28 cellular contexts compared by ENCODE assay signal in genomic region chr2:168178925-168179324, GRCh38.
DNase-seq lines count a peak whose midpoint lies in the region; ATAC-seq lines count a peak whose summit lies in the region.
"Had no signal": no experiment of that assay in that cellular context is flagged by ENCODE, and none has a peak within 500 bp of the region (broad histone marks: within the 10 kb centered on the region; RNA-seq: fewer than 3 reads in every experiment).

No MANE protein-coding gene starts in this region.

- no peak overlapping the region for H4K8ac ChIP-seq in trophoblast cell (ENCODE audit: low read depth, low read length)

- H3K27ac ChIP-seq in trophoblast cell (ENCODE audit: low read depth, low read length): no peak overlapping the region
- H3K27ac ChIP-seq: breast epithelium, colonic mucosa, GM23248, heart left ventricle, sigmoid colon, transverse colon had no signal

- peak; percentile 22 for DNase-seq in DMS 273 (lab: John Stamatoyannopoulos, UW; ENCODE audit: unreplicated experiment)
- DNase-seq in DMS 273 treated with DMSO at 0.1 percent for 48 hours (lab: John Stamatoyannopoulos, UW): no peak
- peak; percentile 61 for DNase-seq in NCI-H69 (lab: John Stamatoyannopoulos, UW)
- no peak for DNase-seq in trophoblast cell
- no peak for DNase-seq in NCI-H2196 treated with DMSO at 0.1 percent for 48 hours (lab: John Stamatoyannopoulos, UW; ENCODE audit: unreplicated experiment)
- no peak for DNase-seq in kidney tubule cell (ENCODE audit: low spot score)
- DNase-seq: activated CD4-positive, alpha-beta T cell treated with anti-CD3 and anti-CD28 coated beads for 1 hour; activated CD8-positive, alpha-beta memory T cell treated with anti-CD3 and anti-CD28 coated beads, Interleukin-2, amount 50 U/mL, for 48 hours; activated CD8-positive, alpha-beta T cell treated with anti-CD3 and anti-CD28 coated beads for 36 hours; activated naive CD4-positive, alpha-beta T cell treated with anti-CD3 and anti-CD28 coated beads, Interleukin-2, amount 10 ng/mL, durations not matched to agents 7 days and 5 days; amygdala; colonic mucosa; effector memory CD8-positive, alpha-beta T cell; GM23248; heart left ventricle; left ventricle myocardium superior; NCI-H1092 treated with DMSO at 0.1 percent for 48 hours; NCI-H187 treated with DMSO at 0.1 percent for 48 hours; SHP77; sigmoid colon; stimulated activated CD4-positive, alpha-beta T cell treated with anti-CD3 and anti-CD28 coated beads, Interleukin-4, amount 100 ng/mL, for 24 hours; transverse colon had no signal

- no peak overlapping the region for H4K91ac ChIP-seq in trophoblast cell (ENCODE audit: low read depth, low read length)

- H2BK12ac ChIP-seq in trophoblast cell (ENCODE audit: low read length): peak overlapping the region; percentile 10

- no peak overlapping the region for H2BK120ac ChIP-seq in trophoblast cell (ENCODE audit: insufficient read depth, low read length, poor library complexity)

- H3K27me3 ChIP-seq in trophoblast cell (ENCODE audit: insufficient read depth, low read length): no peaks in the 10 kb centered on the region
- H3K27me3 ChIP-seq: breast epithelium, colonic mucosa, heart left ventricle, sigmoid colon, transverse colon had no signal

- no peak overlapping the region for H2AFZ ChIP-seq in trophoblast cell (ENCODE audit: insufficient read depth, low read length, poor library complexity)
- H2AFZ ChIP-seq: GM23248 had no signal

- no peak overlapping the region for H3K14ac ChIP-seq in trophoblast cell (ENCODE audit: low read length)

- H3K18ac ChIP-seq in trophoblast cell (ENCODE audit: low read length): no peak overlapping the region

- no peaks in the 10 kb centered on the region for H3K79me2 ChIP-seq in trophoblast cell (ENCODE audit: control insufficient read depth, insufficient read depth, low read length, poor library complexity)

- H2BK5ac ChIP-seq in trophoblast cell (ENCODE audit: low read depth, low read length, poor library complexity): no peak overlapping the region

- no peak overlapping the region for H3K4me3 ChIP-seq in trophoblast cell (ENCODE audit: low read depth, low read length)
- H3K4me3 ChIP-seq: breast epithelium, colonic mucosa, GM23248, heart left ventricle, K562, prostate gland, sigmoid colon, transverse colon had no signal

- no CpG with 5 or more reads among the region's 3 CpGs for WGBS in trophoblast cell (ENCODE audit: extremely low coverage, insufficient coverage, insufficient read length)

- no peak overlapping the region for H3K4me2 ChIP-seq in trophoblast cell (ENCODE audit: low read length)

- H4K12ac ChIP-seq in trophoblast cell (ENCODE audit: low read depth, low read length): no peak overlapping the region

- no peaks in the 10 kb centered on the region for H3K4me1 ChIP-seq in trophoblast cell (ENCODE audit: control insufficient read depth in 1 of 2, insufficient read depth in 2 of 2, low read length in 2 of 2)
- H3K4me1 ChIP-seq: breast epithelium, colonic mucosa had no signal

- H3K9ac ChIP-seq in trophoblast cell (ENCODE audit: low read length): no peak overlapping the region
- H3K9ac ChIP-seq: GM23248 had no signal

- no peaks in the 10 kb centered on the region for H3K36me3 ChIP-seq in trophoblast cell (ENCODE audit: control insufficient read depth in 1 of 2, insufficient read depth in 2 of 2, low read length in 2 of 2)
- H3K36me3 ChIP-seq: breast epithelium, colonic mucosa, prostate gland, sigmoid colon had no signal

- no peaks in the 10 kb centered on the region for H3K79me1 ChIP-seq in trophoblast cell (ENCODE audit: low read length)

- no peak overlapping the region for H2AK5ac ChIP-seq in trophoblast cell (ENCODE audit: low read length)

- H3K4ac ChIP-seq in trophoblast cell (ENCODE audit: low read depth, low read length): no peak overlapping the region

- H3K23ac ChIP-seq in trophoblast cell (ENCODE audit: low read length): no peak overlapping the region

- ATAC-seq in esophagus mucosa (peak; percentile 37), GM21619 (IDR thresholded peaks at IDR 0.05; ENCODE audit: unreplicated experiment) (no peak)
- ATAC-seq: effector memory CD8-positive, alpha-beta T cell; K562; left ventricle myocardium superior; Panc1 had no signal

- H3K9me3 ChIP-seq in trophoblast cell (ENCODE audit: insufficient read depth, low read depth, low read length): no peaks in the 10 kb centered on the region
- H3K9me3 ChIP-seq: breast epithelium, colonic mucosa, heart left ventricle, prostate gland, sigmoid colon, transverse colon had no signal

Comparison
In these comparisons a context has a peak if more than half of its experiments do, and no peak if none do; other contexts are left out.
1. DNase-seq: peak in DMS 273 (single experiment) and NCI-H69 (single experiment); none in DMS 273 treated with DMSO at 0.1 percent for 48 hours (single experiment), trophoblast cell (0 of 2), NCI-H2196 treated with DMSO at 0.1 percent for 48 hours (single experiment) and kidney tubule cell (single experiment).